ENCODE assay signal across 19 cellular contexts in genomic region chr9:35253075-35253474, GRCh38.
DNase-seq lines count a peak whose midpoint lies in the region; ATAC-seq, FAIRE-seq and TF ChIP-seq lines count a peak whose summit lies in the region.
"Had no signal": no experiment of that assay in that cellular context is flagged by ENCODE, and none has a peak within 500 bp of the region (broad histone marks: within the 10 kb centered on the region; RNA-seq: fewer than 3 reads in every experiment).

No MANE protein-coding gene starts in this region.

- H3K27ac Mint-ChIP-seq in T-helper 2 cell treated with Interferon-gamma antibody and Interleukin-4, amounts not matched to agents 5 μg/mL and 100 μg/mL, for 36 hours: no peak overlapping the region
- H3K27ac Mint-ChIP-seq: B cell; CD4-positive, alpha-beta T cell; CD8-positive, alpha-beta T cell had no signal

- intact Hi-C loops in HepG2 (cut with micrococcal nuclease; ENCODE audit: unreplicated experiment) (loop anchor here (10.0 kb wide), 1 partner anchor 88 kb away; the partner anchor contains the start of gene UNC13B), right lobe of liver (cut with DNase I) (no loop called here), K562 (cut with micrococcal nuclease) (no loop called here)

- no peak for DNase-seq in HepG2 (ENCODE audit: low spot score)
- no peak for DNase-seq in right lobe of liver
- no peak for DNase-seq in K562 (ENCODE audit: extremely low read depth in 1 of 4, low spot score in 3 of 4)
- DNase-seq in NCI-H2081 treated with DMSO at 0.1 percent for 48 hours (lab: John Stamatoyannopoulos, UW): no peak
- no peak for DNase-seq in T-helper 2 cell treated with Interferon-gamma antibody and Interleukin-4, amounts not matched to agents 5 μg/mL and 100 μg/mL, for 36 hours (ENCODE audit: low spot score)
- DNase-seq: AML-193; Caco-2; Calu3; CD4-positive, alpha-beta T cell; CD8-positive, alpha-beta T cell; DMS79 treated with DMSO at 0.1 percent for 48 hours; GF-D8 had no signal

- H3K4me1 ChIP-seq in HepG2 (ENCODE audit: insufficient read depth, low read length): peaks cover 10% of the 10 kb centered on the region
- peaks cover 0 to 9% (median 2%) of the 10 kb centered on the region in 4 donors for H3K4me1 ChIP-seq in right lobe of liver
- H3K4me1 ChIP-seq in K562 (replicated peaks in 1 of 2; ENCODE audit: control insufficient read depth in 2 of 2, insufficient read depth in 2 of 2, low read length in 2 of 2): no peaks in the 10 kb centered on the region
- H3K4me1 ChIP-seq: A549 had no signal

- TF ChIP-seq RAD21 in HepG2 (CRISPR knock-in tag; IDR thresholded peaks at IDR 0.05) (no peak), K562 (CRISPR knock-in tag; conservative IDR thresholded peaks at IDR 0.05 in 1 of 2, IDR thresholded peaks at IDR 0.05 in 1 of 2) (no peak)

- POLR2A ChIA-PET in HepG2 (lab: Yijun Ruan, JAX): no interaction called here
- POLR2A ChIA-PET in K562 (lab: Yijun Ruan, JAX): interaction anchor here (1.6 kb wide), 1 partner anchor 33 kb away, joined by 3 read pairs; no protein-coding TSS in a partner anchor

- H3K9me3 Mint-ChIP-seq in T-helper 2 cell treated with Interferon-gamma antibody and Interleukin-4, amounts not matched to agents 5 μg/mL and 100 μg/mL, for 36 hours: no peaks in the 10 kb centered on the region
- H3K9me3 Mint-ChIP-seq: CD4-positive, alpha-beta T cell; CD8-positive, alpha-beta T cell had no signal

- H3K27me3 Mint-ChIP-seq in T-helper 2 cell treated with Interferon-gamma antibody and Interleukin-4, amounts not matched to agents 5 μg/mL and 100 μg/mL, for 36 hours (ENCODE audit: low read depth): no peaks in the 10 kb centered on the region

- H3K4me1 Mint-ChIP-seq in T-helper 2 cell treated with Interferon-gamma antibody and Interleukin-4, amounts not matched to agents 5 μg/mL and 100 μg/mL, for 36 hours (ENCODE audit: low read depth): no peaks in the 10 kb centered on the region
- H3K4me1 Mint-ChIP-seq: B cell had no signal

- H3K4me2 ChIP-seq in HepG2 (ENCODE audit: low read depth, low read length) (no peak overlapping the region), K562 (ENCODE audit: insufficient read depth, low read length) (no peak overlapping the region)
- H3K4me2 ChIP-seq: A549; BLaER1 treated with 17β-estradiol and CSF1 and Interleukin-3, amounts not matched to agents 10 nM and 100 nM had no signal

- H3K79me2 ChIP-seq in HepG2 (ENCODE audit: insufficient read depth, low read length) (no peaks in the 10 kb centered on the region), K562 (ENCODE audit: control insufficient read depth, insufficient read depth, low read length) (no peaks in the 10 kb centered on the region)

- no peak overlapping the region for H3K4me3 Mint-ChIP-seq in T-helper 2 cell treated with Interferon-gamma antibody and Interleukin-4, amounts not matched to agents 5 μg/mL and 100 μg/mL, for 36 hours
- H3K4me3 Mint-ChIP-seq: B cell; CD4-positive, alpha-beta T cell; CD8-positive, alpha-beta T cell had no signal

- H3K36me3 ChIP-seq in HepG2 (replicated peaks in 1 of 2; ENCODE audit: control insufficient read depth in 1 of 2, insufficient read depth in 2 of 2, low read length in 2 of 2) (no peaks in the 10 kb centered on the region), right lobe of liver (no peaks in the 10 kb centered on the region), K562 (ENCODE audit: control insufficient read depth, insufficient read depth, low read length) (no peaks in the 10 kb centered on the region)
- H3K36me3 ChIP-seq: BLaER1 treated with 17β-estradiol and CSF1 and Interleukin-3, amounts not matched to agents 10 nM and 100 nM had no signal

- TF ChIP-seq POLR2A in HepG2 (IDR thresholded peaks at IDR 0.05; ENCODE audit: insufficient read depth in 1 of 2, low read depth in 2 of 2, low read length in 2 of 2): no peak
- no peak for TF ChIP-seq POLR2A in right lobe of liver (IDR thresholded peaks at IDR 0.05)
- no peak for TF ChIP-seq POLR2A in K562 (conservative IDR thresholded peaks at IDR 0.05)

- in situ Hi-C loops in HepG2 (cut with HindIII; ENCODE audit: extremely low pct_ligation_motif_present, low pct_unique_long_range_greater_than_20kb): no loop called here
- in situ Hi-C loops in K562 (cut with MboI): no loop called here

- H3K9ac ChIP-seq in HepG2 (ENCODE audit: insufficient read depth, low read depth, low read length) (no peak overlapping the region), K562 (ENCODE audit: insufficient read depth in 1 of 2, low read depth in 2 of 2, low read length in 2 of 2) (no peak overlapping the region)
- H3K9ac ChIP-seq: BLaER1 treated with 17β-estradiol and CSF1 and Interleukin-3, amounts not matched to agents 10 nM and 100 nM had no signal

- H3K9me3 ChIP-seq in HepG2 (ENCODE audit: low read length): no peaks in the 10 kb centered on the region
- no peaks in the 10 kb centered on the region for H3K9me3 ChIP-seq in right lobe of liver
- no peaks in the 10 kb centered on the region for H3K9me3 ChIP-seq in K562 (replicated peaks; ENCODE audit: control insufficient read depth, insufficient read depth, low read depth, low read length)
- H3K9me3 ChIP-seq: A549; BLaER1 treated with 17β-estradiol and CSF1 and Interleukin-3, amounts not matched to agents 10 nM and 100 nM; Caco-2 had no signal

- CTCF ChIA-PET in HepG2 (lab: Yijun Ruan, JAX; ENCODE audit: low intra/inter-chr PET ratio, low total read pairs): no interaction called here
- CTCF ChIA-PET in K562 (lab: Yijun Ruan, JAX; ENCODE audit: low intra/inter-chr PET ratio): no interaction called here

- no peak overlapping the region for H3K4me3 ChIP-seq in HepG2 (replicated peaks in 1 of 3; ENCODE audit: insufficient read depth in 1 of 3, low read depth in 2 of 3, low read length in 3 of 3)
- no peak overlapping the region for H3K4me3 ChIP-seq in right lobe of liver
- no peak overlapping the region for H3K4me3 ChIP-seq in K562
- H3K4me3 ChIP-seq: A549; BLaER1 treated with 17β-estradiol and CSF1 and Interleukin-3, amounts not matched to agents 10 nM and 100 nM had no signal

- 94% methylated on average over 1 of the region's 1 CpG for WGBS in HepG2 (ENCODE audit: low lambda C conversion rate)
- WGBS in right lobe of liver (ENCODE audit: insufficient coverage, low coverage, low lambda C conversion rate, missing lambda C conversion rate): 100% methylated on average over 1 of the region's 1 CpG
- WGBS in K562 (ENCODE audit: insufficient coverage, low coverage, missing lambda C conversion rate): 30% methylated on average over 1 of the region's 1 CpG

- no peaks in the 10 kb centered on the region for H4K20me1 ChIP-seq in HepG2 (ENCODE audit: insufficient read depth, low read length)
- no peaks in the 10 kb centered on the region for H4K20me1 ChIP-seq in K562 (replicated peaks; ENCODE audit: control insufficient read depth, insufficient read depth, low read length)
- H4K20me1 ChIP-seq: BLaER1 treated with 17β-estradiol and CSF1 and Interleukin-3, amounts not matched to agents 10 nM and 100 nM had no signal

- BruUV-seq in HepG2 (replicated peaks; lab: Mats Ljungman, UMichigan): no TSS peak
- no TSS peak for BruUV-seq in K562 (replicated peaks; lab: Mats Ljungman, UMichigan)

- H3K27me3 ChIP-seq in HepG2 (ENCODE audit: control insufficient read depth in 1 of 2, insufficient read depth in 2 of 2, low read length in 2 of 2) (no peaks in the 10 kb centered on the region), right lobe of liver (no peaks in the 10 kb centered on the region), K562 (ENCODE audit: control insufficient read depth in 2 of 2, insufficient read depth in 2 of 2, low read length in 2 of 2) (no peaks in the 10 kb centered on the region)
- H3K27me3 ChIP-seq: BLaER1 treated with 17β-estradiol and CSF1 and Interleukin-3, amounts not matched to agents 10 nM and 100 nM had no signal

- no peak for TF ChIP-seq EP300 in HepG2 (IDR thresholded peaks at IDR 0.05; ENCODE audit: low read depth in 2 of 2, low read length in 2 of 2)
- no peak for TF ChIP-seq EP300 in HepG2 (CRISPR knock-in tag; IDR thresholded peaks at IDR 0.05; ENCODE audit: borderline replicate concordance)
- TF ChIP-seq EP300 in K562 (IDR thresholded peaks at IDR 0.05; ENCODE audit: low read length): no peak

- FAIRE-seq in HepG2 (lab: Jason Lieb, UNC) (no peak), K562 (lab: Jason Lieb, UNC) (no peak)
- FAIRE-seq: A549, D721Med, GM12891, GM19239 had no signal

- TF ChIP-seq CTCF in HepG2 (CRISPR knock-in tag; IDR thresholded peaks at IDR 0.05) (no peak), right lobe of liver (IDR thresholded peaks at IDR 0.05) (no peak), K562 (IDR thresholded peaks at IDR 0.05 in 2 of 3, conservative IDR thresholded peaks at IDR 0.05 in 1 of 3; ENCODE audit: insufficient read depth in 2 of 3, low read depth in 1 of 3, low read length in 3 of 3) (no peak)

- H2AFZ ChIP-seq in HepG2 (ENCODE audit: low read length) (no peak overlapping the region), K562 (ENCODE audit: low read depth, low read length) (no peak overlapping the region)

- H3K9me1 ChIP-seq in K562 (ENCODE audit: control insufficient read depth, insufficient read depth, low read length): no peaks in the 10 kb centered on the region

- no peaks in the 10 kb centered on the region for H3K36me3 Mint-ChIP-seq in T-helper 2 cell treated with Interferon-gamma antibody and Interleukin-4, amounts not matched to agents 5 μg/mL and 100 μg/mL, for 36 hours (ENCODE audit: low read depth)
- H3K36me3 Mint-ChIP-seq: CD8-positive, alpha-beta T cell had no signal

- no peak overlapping the region for H3K27ac ChIP-seq in HepG2 (ENCODE audit: extremely low read length, insufficient read depth, low read length)
- no peak overlapping the region for H3K27ac ChIP-seq in right lobe of liver
- no peak overlapping the region for H3K27ac ChIP-seq in K562 (ENCODE audit: extremely low read depth, low read depth, low read length)
- H3K27ac ChIP-seq: A549; BLaER1 treated with 17β-estradiol and CSF1 and Interleukin-3, amounts not matched to agents 10 nM and 100 nM; C4-2B had no signal

- ATAC-seq in HepG2 (no peak), right lobe of liver (no peak), K562 (no peak)
- ATAC-seq: A549; CD8-positive, alpha-beta T cell had no signal

TF ChIP-seq in K562, 482 proteins besides CTCF, POLR2A, EP300 and RAD21:
- TF ChIP-seq ZNF121 (CRISPR knock-in tag; conservative IDR thresholded peaks at IDR 0.05) (peak; percentile 59; the same call in 1 of the 2 replicates), STAT5B (CRISPR knock-in tag; IDR thresholded peaks at IDR 0.05) (no peak), RBM25 (IDR thresholded peaks at IDR 0.05; ENCODE audit: low read depth, low read length, severe bottlenecking) (peak; percentile 33)

Comparison
In these comparisons a context has a peak if more than half of its experiments do, and no peak if none do; other contexts are left out.
1. Of the 241 proteins assayed by ChIP-seq in both HepG2 and K562: peak only in HepG2: none; only in K562: none; in both: ZNF121; in neither: 240.